Comparison of ENCODE assay signal across 23 cellular contexts in genomic region chr17:65786479-65786878, GRCh38.
DNase-seq lines count a peak whose midpoint lies in the region; ATAC-seq and TF ChIP-seq lines count a peak whose summit lies in the region.
"Had no signal": no experiment of that assay in that cellular context is flagged by ENCODE, and none has a peak within 500 bp of the region (broad histone marks: within the 10 kb centered on the region; RNA-seq: fewer than 3 reads in every experiment).

No MANE protein-coding gene starts in this region.

- H3K27me3 Mint-ChIP-seq in GM23338 (ENCODE audit: insufficient read depth, low read depth, poor library complexity) = no peaks in the 10 kb centered on the region
- H3K27me3 Mint-ChIP-seq: CD4-positive, CD25-positive, alpha-beta regulatory T cell had no signal

- no peak overlapping the region for H2AFZ ChIP-seq in GM23338

- H3F3A ChIP-seq in GM23338 (replicated peaks; ENCODE audit: low read depth) = no peaks in the 10 kb centered on the region

- H3K9me3 ChIP-seq in MG63 = peaks cover 8% of the 10 kb centered on the region
- H3K9me3 ChIP-seq: BE2C, Caco-2 had no signal

- no peaks in the 10 kb centered on the region; the same call in 1 of the 2 replicates for H3K4me1 ChIP-seq in GM23338 (ENCODE audit: insufficient read depth)
- H3K4me1 ChIP-seq: BE2C had no signal

- H3K27ac ChIP-seq in C4-2B (peak overlapping the region; percentile 34; the same call in 1 of the 2 replicates), GM23338 (ENCODE audit: low read depth) (no peak overlapping the region)

- H3K4me3 ChIP-seq in GM23338 (no peak overlapping the region), MG63 (no peak overlapping the region), H7 (ENCODE audit: insufficient read depth, low read depth, low read length) (no peak overlapping the region)
- H3K4me3 ChIP-seq: A549; BLaER1 treated with 17β-estradiol and CSF1 and Interleukin-3, amounts not matched to agents 10 nM and 100 nM; GM12878 had no signal

- H3K4me2 ChIP-seq in GM23338 = no peak overlapping the region

- no peaks in the 10 kb centered on the region for H3K36me3 ChIP-seq in GM23338 (ENCODE audit: insufficient read depth)
- H3K36me3 ChIP-seq in MG63 = no peaks in the 10 kb centered on the region
- no peaks in the 10 kb centered on the region for H3K36me3 ChIP-seq in H7 (replicated peaks; ENCODE audit: control insufficient read depth, insufficient read depth, low read length)
- H3K36me3 ChIP-seq: BE2C; BLaER1 treated with 17β-estradiol and CSF1 and Interleukin-3, amounts not matched to agents 10 nM and 100 nM had no signal

- no peaks in the 10 kb centered on the region; the same call in 2 of the 3 replicates for H3K36me3 Mint-ChIP-seq in GM23338 (ENCODE audit: low read depth)
- H3K36me3 Mint-ChIP-seq: CD4-positive, CD25-positive, alpha-beta regulatory T cell; CD8-positive, alpha-beta T cell had no signal

- H3K9me3 Mint-ChIP-seq in GM23338 = no peaks in the 10 kb centered on the region
- H3K9me3 Mint-ChIP-seq: CD8-positive, alpha-beta T cell had no signal

- H3K79me2 ChIP-seq in GM23338 (replicated peaks; ENCODE audit: insufficient read depth) = no peaks in the 10 kb centered on the region

- peaks cover 5% of the 10 kb centered on the region; the same call in 1 of the 2 replicates for H3K9me2 ChIP-seq in GM23338 (ENCODE audit: insufficient read depth)

- intact Hi-C loops in left cardiac atrium (cut with DNase I) = no loop called here

- no peaks in the 10 kb centered on the region for H4K20me1 ChIP-seq in GM23338 (replicated peaks; ENCODE audit: insufficient read depth)
- H4K20me1 ChIP-seq: BLaER1 treated with 17β-estradiol and CSF1 and Interleukin-3, amounts not matched to agents 10 nM and 100 nM had no signal

- peaks cover 18% of the 10 kb centered on the region for H3K4me1 Mint-ChIP-seq in GM23338
- H3K4me1 Mint-ChIP-seq: CD4-positive, CD25-positive, alpha-beta regulatory T cell had no signal

- H3K27me3 ChIP-seq in GM23338 (ENCODE audit: insufficient read depth) (no peaks in the 10 kb centered on the region), MG63 (no peaks in the 10 kb centered on the region), H7 (ENCODE audit: control insufficient read depth, insufficient read depth, low read length) (no peaks in the 10 kb centered on the region)
- H3K27me3 ChIP-seq: BE2C; BLaER1 treated with 17β-estradiol and CSF1 and Interleukin-3, amounts not matched to agents 10 nM and 100 nM had no signal

- TF ChIP-seq CTCF in C4-2B (conservative IDR thresholded peaks at IDR 0.05) = no peak
- TF ChIP-seq CTCF in GM23338 (conservative IDR thresholded peaks at IDR 0.05; ENCODE audit: low read depth in 2 of 2) = no peak

- peak; percentile 25; the same call in 1 of the 3 replicates for ATAC-seq in GM23338
- no peak for ATAC-seq in left cardiac atrium
- ATAC-seq: A549; CD8-positive, alpha-beta T cell; GM12878 had no signal

- no peak overlapping the region for H3K27ac Mint-ChIP-seq in GM23338
- H3K27ac Mint-ChIP-seq: CD4-positive, CD25-positive, alpha-beta regulatory T cell; CD8-positive, alpha-beta T cell had no signal

- no peak overlapping the region for H3K4me3 Mint-ChIP-seq in GM23338
- H3K4me3 Mint-ChIP-seq: CD4-positive, CD25-positive, alpha-beta regulatory T cell; CD8-positive, alpha-beta T cell had no signal

- no peak for DNase-seq in GM23338 (ENCODE audit: low spot score)
- DNase-seq in MG63 = peak; percentile 28
- DNase-seq in myocyte (ENCODE audit: low read depth) = peak; percentile 15
- no peak for DNase-seq in left cardiac atrium
- no peak for DNase-seq in putamen (ENCODE audit: low spot score)
- no peak for DNase-seq in occipital lobe (lab: John Stamatoyannopoulos, UW)
- no peak for DNase-seq in H7
- DNase-seq: 8988T; ACHN; AML-193; BE2C; Caco-2; CD4-positive, CD25-positive, alpha-beta regulatory T cell; CD8-positive, alpha-beta T cell; DMS153; DND-41; GDM1; GOT3; HCEC 1CT had no signal

TF ChIP-seq in GM23338, 12 proteins besides CTCF, POLR2A, EP300 and RAD21 (continues in another document):
- TF ChIP-seq ZNF114 (CRISPR knock-in tag; IDR thresholded peaks at IDR 0.05) (no peak), ETS1 (IDR thresholded peaks at IDR 0.05) (no peak), JUNB (IDR thresholded peaks at IDR 0.05; ENCODE audit: unreplicated experiment) (no peak), ZNF462 (CRISPR knock-in tag; IDR thresholded peaks at IDR 0.05) (no peak), STAT1 (IDR thresholded peaks at IDR 0.05; ENCODE audit: unreplicated experiment) (no peak), POLR2AphosphoS5 (IDR thresholded peaks at IDR 0.05; ENCODE audit: low read depth) (no peak), EZH2 (IDR thresholded peaks at IDR 0.05; ENCODE audit: low read depth, unreplicated experiment) (no peak), ZNF331 (CRISPR knock-in tag; IDR thresholded peaks at IDR 0.05; ENCODE audit: low read depth) (no peak), NANOG (IDR thresholded peaks at IDR 0.05; ENCODE audit: borderline replicate concordance) (no peak), EZH2phosphoT487 (IDR thresholded peaks at IDR 0.05; ENCODE audit: unreplicated experiment) (no peak)

Comparison
In these comparisons a context has a peak if more than half of its experiments do, and no peak if none do; other contexts are left out.
1. DNase-seq: peak in MG63 (single experiment) and myocyte (single experiment); none in GM23338 (single experiment), left cardiac atrium (single experiment), putamen (single experiment), occipital lobe (single experiment) and H7 (single experiment).